Comparison of ENCODE assay signal across 8 cellular contexts in genomic region chr20:50467618-50468373, GRCh38. TPM values are rescaled to one million over a fixed set of nuclear protein-coding genes. Genes with fewer than 3 reads are reported as not detected.
DNase-seq lines count a peak whose midpoint lies in the region; ATAC-seq and TF ChIP-seq lines count a peak whose summit lies in the region.

No MANE protein-coding gene starts in this region.

- CTCF ChIA-PET in activated CD8-positive, alpha-beta T cell treated with anti-CD3 and anti-CD28 coated beads for 36 hours (lab: Charles Lee): interaction anchor here (0.8 to 6.0 kb wide), 10 partner anchors 12 to 289 kb away, joined by 3 to 41 read pairs (median 4); no protein-coding TSS in a partner anchor

- TF ChIP-seq CTCF in activated CD8-positive, alpha-beta T cell treated with anti-CD3 and anti-CD28 coated beads for 36 hours (IDR thresholded peaks at IDR 0.05): no peak

- peak; percentile 67 for ATAC-seq in activated CD8-positive, alpha-beta T cell treated with anti-CD3 and anti-CD28 coated beads for 36 hours
- ATAC-seq in GM21717 (IDR thresholded peaks at IDR 0.05; ENCODE audit: unreplicated experiment) (no peak), GM18502 (IDR thresholded peaks at IDR 0.05; ENCODE audit: poor library complexity, unreplicated experiment) (no peak)

- H3K4me3 Mint-ChIP-seq in activated CD8-positive, alpha-beta T cell treated with anti-CD3 and anti-CD28 coated beads for 36 hours: no peak overlapping the region

- H3K27me3 Mint-ChIP-seq in activated CD8-positive, alpha-beta T cell treated with anti-CD3 and anti-CD28 coated beads for 36 hours: peaks cover 1% of the 10 kb centered on the region

- peak; percentile 40 for DNase-seq in G401 (ENCODE audit: low spot score)
- peak; percentile 16 for DNase-seq in NCI-H1105 (lab: John Stamatoyannopoulos, UW)
- peak; percentile 57 for DNase-seq in activated CD8-positive, alpha-beta T cell treated with anti-CD3 and anti-CD28 coated beads for 36 hours
- peak; percentile 66 for DNase-seq in hepatic stellate cell (ENCODE audit: low spot score)
- DNase-seq in NCI-H146 treated with DMSO at 0.1 percent for 48 hours (lab: John Stamatoyannopoulos, UW; ENCODE audit: unreplicated experiment): no peak
- DNase-seq in NCI-H187 (lab: John Stamatoyannopoulos, UW): no peak

- H3K9me3 Mint-ChIP-seq in activated CD8-positive, alpha-beta T cell treated with anti-CD3 and anti-CD28 coated beads for 36 hours: no peaks in the 10 kb centered on the region

- peaks cover 8% of the 10 kb centered on the region for H3K4me1 Mint-ChIP-seq in activated CD8-positive, alpha-beta T cell treated with anti-CD3 and anti-CD28 coated beads for 36 hours (ENCODE audit: low read depth)

- POLR2A ChIA-PET in activated CD8-positive, alpha-beta T cell treated with anti-CD3 and anti-CD28 coated beads for 36 hours (lab: Charles Lee): interaction anchor here (0.7 kb wide), 1 partner anchor 285 kb away, joined by 3 read pairs; no protein-coding TSS in a partner anchor

- intact Hi-C loops in activated CD8-positive, alpha-beta T cell treated with anti-CD3 and anti-CD28 coated beads for 36 hours (cut with micrococcal nuclease): no loop called here

- H3K27ac Mint-ChIP-seq in activated CD8-positive, alpha-beta T cell treated with anti-CD3 and anti-CD28 coated beads for 36 hours: no peak overlapping the region

- no peaks in the 10 kb centered on the region for H3K36me3 Mint-ChIP-seq in activated CD8-positive, alpha-beta T cell treated with anti-CD3 and anti-CD28 coated beads for 36 hours (ENCODE audit: low read depth)

- in situ Hi-C loops in G401 (cut with HindIII; ENCODE audit: low sequenced_read_pairs): no loop called here

RNA-seq across cellular contexts. Expression of gene PTPN1, which starts 42.4 kb away (rescaled TPM):
- total RNA-seq in G401 (2014; rRNA removed; shearing (Covaris generic)): 41.1 and 46.5 TPM in 2 replicates
- 10 to 100 TPM; 65.1 to 66.6 TPM for total RNA-seq in activated CD8-positive, alpha-beta T cell treated with anti-CD3 and anti-CD28 coated beads for 36 hours

Comparison
In these comparisons a context has a peak if more than half of its experiments do, and no peak if none do; other contexts are left out.
1. DNase-seq: peak in G401 (single experiment), NCI-H1105 (single experiment), activated CD8-positive, alpha-beta T cell treated with anti-CD3 and anti-CD28 coated beads for 36 hours (single experiment) and hepatic stellate cell (single experiment); none in NCI-H146 treated with DMSO at 0.1 percent for 48 hours (single experiment) and NCI-H187 (0 of 2).